35 cellular contexts compared by ENCODE assay signal in the genomic region with DNA sequence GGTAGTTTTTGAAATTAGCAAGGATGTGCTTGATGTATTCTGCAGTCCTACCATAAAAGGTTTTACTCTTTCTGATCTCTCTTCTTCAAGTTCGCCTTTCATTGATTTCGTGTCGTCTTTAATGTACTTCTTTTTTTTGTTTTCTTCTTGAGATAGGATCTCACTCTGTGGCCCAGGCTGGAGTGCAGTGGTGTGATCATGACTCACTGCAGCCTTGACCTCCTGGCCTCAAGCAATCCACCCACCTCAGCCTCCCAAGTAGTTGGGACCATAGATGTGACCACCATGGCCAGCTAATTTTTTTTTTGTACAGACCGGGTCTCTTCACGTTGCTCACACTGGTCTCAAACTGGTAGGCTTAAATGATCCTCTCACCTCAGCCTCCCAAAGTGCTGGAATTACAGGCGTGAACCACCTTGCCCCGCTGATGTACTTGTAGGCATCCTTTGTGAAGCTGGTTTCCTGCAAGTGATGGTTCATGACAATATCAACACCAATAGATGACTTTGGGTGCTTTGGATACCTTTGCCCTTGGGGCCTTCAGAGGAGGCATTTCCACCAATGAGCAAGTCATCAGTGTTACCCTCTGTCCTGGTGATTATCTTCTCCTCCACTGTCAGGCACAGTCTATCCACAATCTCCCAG. TPM values are rescaled to one million over a fixed set of nuclear protein-coding genes. Genes with fewer than 3 reads are reported as not detected.
"Had no signal": no experiment of that assay in that cellular context is flagged by ENCODE, and none has a peak within 500 bp of the region (broad histone marks: within the 10 kb centered on the region; RNA-seq: fewer than 3 reads in every experiment).

No MANE protein-coding gene starts in this region.

- DNase-seq: activated B cell treated with CpG ODN at 0.5 μM for 24 hours; activated CD4-positive, alpha-beta T cell treated with anti-CD3 and anti-CD28 coated beads for 48 hours; activated CD4-positive, alpha-beta T cell treated with anti-CD3 and anti-CD28 coated beads, Interleukin-2, amount 50 U/mL, for 1 hour; activated CD4-positive, alpha-beta T cell treated with anti-CD3 and anti-CD28 coated beads, Interleukin-2, amount 50 U/mL, for 48 hours; activated CD8-positive, alpha-beta memory T cell treated with anti-CD3 and anti-CD28 coated beads for 24 hours; activated CD8-positive, alpha-beta T cell treated with anti-CD3 and anti-CD28 coated beads for 36 hours; activated effector memory CD4-positive, alpha-beta T cell treated with Interleukin-2 at 50 U/mL for 16 hours; activated gamma-delta T cell treated with Interleukin-2 at 50 U/mL for 16 hours; activated naive CD4-positive, alpha-beta T cell treated with anti-CD3 and anti-CD28 coated beads, Interleukin-2, amount 50 U/mL, for 16 hours; activated naive CD4-positive, alpha-beta T cell treated with Interleukin-2 at 50 U/mL for 16 hours; activated T-cell treated with anti-CD3 and anti-CD28 coated beads, Interleukin-2, amount 50 U/mL, for 4 hours; amniotic stem cell; anterior cingulate cortex; body of pancreas; caudate nucleus; cortex of kidney; dermis blood vessel endothelial cell; effector CD4-positive, alpha-beta T cell; foreskin keratinocyte; gastrocnemius medialis; glutamatergic neuron; heart left ventricle; T-helper 1 cell; T-helper 17 cell; T1000; WERI-Rb-1 had no signal

- FAIRE-seq: colon, endometrium had no signal

- H3K27me3 ChIP-seq: body of pancreas, gastrocnemius medialis, heart left ventricle had no signal

- H3K4me1 ChIP-seq: body of pancreas, foreskin keratinocyte, gastrocnemius medialis had no signal

- H3K27ac Mint-ChIP-seq: activated B cell treated with CpG ODN at 0.5 μM for 24 hours; activated CD8-positive, alpha-beta T cell treated with anti-CD3 and anti-CD28 coated beads for 36 hours; activated naive CD8-positive, alpha-beta T cell; activated T-helper 17 cell treated with anti-CD3 and anti-CD28 coated beads, Interleukin-2, amount 50 U/mL, for 72 hours; T-helper 17 cell; T-helper 2 cell treated with Interferon-gamma antibody and Interleukin-4, amounts not matched to agents 5 μg/mL and 100 μg/mL, for 36 hours had no signal

- H3K4me3 Mint-ChIP-seq: activated B cell treated with CpG ODN at 0.5 μM for 24 hours; activated CD8-positive, alpha-beta T cell treated with anti-CD3 and anti-CD28 coated beads for 36 hours; activated naive CD8-positive, alpha-beta T cell; activated T-cell treated with anti-CD3 and anti-CD28 coated beads, Interleukin-2, amount 50 U/mL, for 4 hours; activated T-helper 17 cell treated with anti-CD3 and anti-CD28 coated beads, Interleukin-2, amount 50 U/mL, for 72 hours; T-helper 17 cell; T-helper 2 cell treated with Interferon-gamma antibody and Interleukin-4, amounts not matched to agents 5 μg/mL and 100 μg/mL, for 36 hours had no signal

- H3K9me3 ChIP-seq: body of pancreas, gastrocnemius medialis, heart left ventricle had no signal

- H3K27ac ChIP-seq: body of pancreas, foreskin keratinocyte, gastrocnemius medialis, heart left ventricle, WERI-Rb-1 had no signal

- ATAC-seq: activated CD4-positive, CD25-positive, alpha-beta regulatory T cell treated with anti-CD3 and anti-CD28 coated beads, Interleukin-2, amount 50 U/mL, for 24 hours; activated CD8-positive, alpha-beta T cell treated with anti-CD3 and anti-CD28 coated beads for 36 hours; activated T-cell treated with anti-CD3 and anti-CD28 coated beads, Interleukin-2, amount 50 U/mL, for 4 hours; activated T-helper 17 cell treated with anti-CD3 and anti-CD28 coated beads, Interleukin-2, amount 50 U/mL, for 72 hours; body of pancreas; esophagus mucosa; foreskin keratinocyte; gastrocnemius medialis; heart left ventricle; T-helper 17 cell had no signal

- H3K36me3 ChIP-seq: gastrocnemius medialis, heart left ventricle, WERI-Rb-1 had no signal

- H3K36me3 Mint-ChIP-seq: activated naive CD8-positive, alpha-beta T cell had no signal

- H3K27me3 Mint-ChIP-seq: activated B cell treated with CpG ODN at 0.5 μM for 24 hours; activated CD8-positive, alpha-beta T cell treated with anti-CD3 and anti-CD28 coated beads for 36 hours; activated naive CD8-positive, alpha-beta T cell; activated T-helper 17 cell treated with anti-CD3 and anti-CD28 coated beads, Interleukin-2, amount 50 U/mL, for 72 hours; T-helper 17 cell had no signal

- H3K4me1 Mint-ChIP-seq: activated B cell treated with CpG ODN at 0.5 μM for 24 hours; activated T-helper 17 cell treated with anti-CD3 and anti-CD28 coated beads, Interleukin-2, amount 50 U/mL, for 72 hours; T-helper 17 cell had no signal

- H3K9me3 Mint-ChIP-seq: activated B cell treated with CpG ODN at 0.5 μM for 24 hours; activated CD8-positive, alpha-beta T cell treated with anti-CD3 and anti-CD28 coated beads for 36 hours; activated T-cell treated with anti-CD3 and anti-CD28 coated beads, Interleukin-2, amount 50 U/mL, for 4 hours; activated T-helper 17 cell treated with anti-CD3 and anti-CD28 coated beads, Interleukin-2, amount 50 U/mL, for 72 hours; T-helper 2 cell treated with Interferon-gamma antibody and Interleukin-4, amounts not matched to agents 5 μg/mL and 100 μg/mL, for 36 hours had no signal

- H3K4me3 ChIP-seq: body of pancreas, gastrocnemius medialis, heart left ventricle had no signal

RNA-seq across cellular contexts. Expression of a gene that starts 54.0 kb away (rescaled TPM):
- total RNA-seq: activated B cell treated with CpG ODN at 0.5 μM for 24 hours; activated T-cell treated with anti-CD3 and anti-CD28 coated beads, Interleukin-2, amount 50 U/mL, for 4 hours; body of pancreas; chondrocyte; dermis blood vessel endothelial cell; epithelial cell of proximal tubule; esophagus mucosa; foreskin keratinocyte had no signal
- polyA plus RNA-seq: foreskin keratinocyte had no signal
